In the genomic region with DNA sequence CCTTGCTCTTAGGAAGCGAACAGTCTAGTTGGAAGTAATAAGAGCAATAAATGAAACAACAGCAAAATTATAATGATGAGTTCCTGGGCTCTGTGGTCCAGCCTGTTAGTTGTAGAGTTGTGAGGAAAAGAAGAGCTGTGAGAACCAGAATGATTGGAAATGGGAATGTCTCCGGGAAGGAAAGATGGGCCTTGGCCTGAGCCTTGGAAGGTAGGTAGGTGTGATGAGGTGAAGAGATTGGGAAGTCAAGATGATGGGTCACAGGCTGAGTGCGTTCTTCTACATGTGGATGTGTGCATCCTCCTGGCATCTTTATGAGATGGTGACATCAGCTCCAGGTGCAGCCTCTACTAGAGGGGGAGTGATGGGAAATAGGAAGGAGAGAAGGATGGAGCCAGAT, we compare ENCODE assay signal across 18 cellular contexts.
"Had no signal": no experiment of that assay in that cellular context is flagged by ENCODE, and none has a peak within 500 bp of the region (broad histone marks: within the 10 kb centered on the region; RNA-seq: fewer than 3 reads in every experiment).

No MANE protein-coding gene starts in this region.

- H3K36me3 Mint-ChIP-seq: natural killer cell treated with Interleukin-12 subunit alpha and Interleukin-12 subunit beta and Interleukin-15 and Interleukin-18, amount 100 ng/mL, for 72 hours had no signal

- H3K27me3 Mint-ChIP-seq: natural killer cell treated with Interleukin-12 subunit alpha and Interleukin-12 subunit beta and Interleukin-15 and Interleukin-18, amount 100 ng/mL, for 72 hours had no signal

- H3K9me3 Mint-ChIP-seq: T-helper 1 cell treated with Interleukin-12 subunit alpha and Interleukin-12 subunit beta and Interleukin-4 antibody, amounts not matched to agents 30 μg/mL and 1 μg/mL, for 36 hours had no signal

- DNase-seq: activated CD4-positive, alpha-beta T cell treated with anti-CD3 and anti-CD28 coated beads, Interleukin-2, amount 50 U/mL, for 1 hour; activated CD4-positive, CD25-positive, alpha-beta regulatory T cell treated with anti-CD3 and anti-CD28 coated beads, Interleukin-2, amount 50 U/mL, for 72 hours; activated CD8-positive, alpha-beta memory T cell treated with anti-CD3 and anti-CD28 coated beads, Interleukin-2, amount 50 U/mL, for 4 hours; activated T-cell treated with anti-CD3 and anti-CD28 coated beads, Interleukin-2, amount 50 U/mL, for 72 hours; cerebellar nuclear complex; effector CD4-positive, alpha-beta T cell; nucleus accumbens; spleen; stimulated activated CD4-positive, alpha-beta T cell treated with anti-CD3 and anti-CD28 coated beads, Interleukin-4, amount 100 ng/mL, for 4 hours; stimulated activated naive CD4-positive, alpha-beta T cell; upper lobe of left lung had no signal

- H3K4me3 Mint-ChIP-seq: activated T-cell treated with anti-CD3 and anti-CD28 coated beads, Interleukin-2, amount 50 U/mL, for 72 hours; natural killer cell treated with Interleukin-12 subunit alpha and Interleukin-12 subunit beta and Interleukin-15 and Interleukin-18, amount 100 ng/mL, for 72 hours; T-helper 1 cell treated with Interleukin-12 subunit alpha and Interleukin-12 subunit beta and Interleukin-4 antibody, amounts not matched to agents 30 μg/mL and 1 μg/mL, for 36 hours had no signal

- H3K36me3 ChIP-seq: ascending aorta had no signal

- H3K9me3 ChIP-seq: ascending aorta, gastroesophageal sphincter, spleen, suprapubic skin, upper lobe of left lung had no signal

- H3K4me3 ChIP-seq: ascending aorta, gastroesophageal sphincter, spleen, suprapubic skin, upper lobe of left lung had no signal

- H3K27ac Mint-ChIP-seq: activated T-cell treated with anti-CD3 and anti-CD28 coated beads, Interleukin-2, amount 50 U/mL, for 72 hours; natural killer cell treated with Interleukin-12 subunit alpha and Interleukin-12 subunit beta and Interleukin-15 and Interleukin-18, amount 100 ng/mL, for 72 hours; T-helper 1 cell treated with Interleukin-12 subunit alpha and Interleukin-12 subunit beta and Interleukin-4 antibody, amounts not matched to agents 30 μg/mL and 1 μg/mL, for 36 hours had no signal

- H3K27me3 ChIP-seq: ascending aorta, gastroesophageal sphincter, spleen, suprapubic skin, upper lobe of left lung had no signal

- ATAC-seq: activated T-cell treated with anti-CD3 and anti-CD28 coated beads, Interleukin-2, amount 50 U/mL, for 72 hours; esophagus mucosa; gastroesophageal sphincter had no signal

- H3K27ac ChIP-seq: ascending aorta, gastroesophageal sphincter, spleen, suprapubic skin, VCaP had no signal
